8 cellular contexts compared by ENCODE assay signal in genomic region chr11:59551651-59552521, GRCh38. TPM values are rescaled to one million over a fixed set of nuclear protein-coding genes. Genes with fewer than 3 reads are reported as not detected.
DNase-seq lines count a peak whose midpoint lies in the region; ATAC-seq and TF ChIP-seq lines count a peak whose summit lies in the region.

No MANE protein-coding gene starts in this region.

- intact Hi-C loops in activated CD4-positive, alpha-beta memory T cell treated with anti-CD3 and anti-CD28 coated beads for 36 hours (cut with micrococcal nuclease), result loop anchor here (1.0 to 10.0 kb wide), 4 partner anchors 14 to 1887 kb away; partner anchors contain the start of genes FAM111A, MRPL16 and ZDHHC5

- peak overlapping the region; percentile 52; the same call in 1 of the 2 replicates for H3K4me3 ChIP-seq in MM.1S (ENCODE audit: low read length)
- H3K4me3 ChIP-seq in parathyroid adenoma (ENCODE audit: low read depth, low read length), result peak overlapping the region; percentile 52

- H2AFZ ChIP-seq in MM.1S (ENCODE audit: low read length), result no peak overlapping the region
- peak overlapping the region; percentile 52 for H2AFZ ChIP-seq in parathyroid adenoma

- no peaks in the 10 kb centered on the region for H3K9me3 ChIP-seq in MM.1S (replicated peaks; ENCODE audit: insufficient read depth, low read length)
- no peaks in the 10 kb centered on the region for H3K9me3 ChIP-seq in parathyroid adenoma (ENCODE audit: control insufficient read depth, low read length)

- no peak for TF ChIP-seq CTCF in MM.1S (IDR thresholded peaks at IDR 0.05; ENCODE audit: low read length)
- no peak for TF ChIP-seq CTCF in parathyroid adenoma (IDR thresholded peaks at IDR 0.05)

- H3K79me2 ChIP-seq in MM.1S (ENCODE audit: low read length) (no peaks in the 10 kb centered on the region), parathyroid adenoma (no peaks in the 10 kb centered on the region)

- H3K9me2 ChIP-seq in MM.1S (replicated peaks; ENCODE audit: insufficient read depth, low read length), result no peaks in the 10 kb centered on the region

- no peak overlapping the region for H3K27ac ChIP-seq in MM.1S (ENCODE audit: low read length)
- peak overlapping the region; percentile 79 for H3K27ac ChIP-seq in parathyroid adenoma

- peaks cover 16% of the 10 kb centered on the region for H3K27me3 ChIP-seq in MM.1S (replicated peaks; ENCODE audit: insufficient read depth, low read length)
- H3K27me3 ChIP-seq in parathyroid adenoma (ENCODE audit: control insufficient read depth, insufficient read depth, low read length), result no peaks in the 10 kb centered on the region

- no peak overlapping the region for H3K9ac ChIP-seq in MM.1S (ENCODE audit: low read length)
- H3K9ac ChIP-seq in parathyroid adenoma, result no peak overlapping the region

- peaks cover 46% of the 10 kb centered on the region for H3F3A ChIP-seq in MM.1S (ENCODE audit: insufficient read depth, low read length)

- peaks cover 3% of the 10 kb centered on the region for H3K9me3 Mint-ChIP-seq in activated CD4-positive, alpha-beta memory T cell treated with anti-CD3 and anti-CD28 coated beads for 36 hours

- DNase-seq in EH (ENCODE audit: low read depth) (peak; percentile 79), MM.1S (no peak), foreskin melanocyte (peak; percentile 79)
- DNase-seq in activated CD4-positive, alpha-beta memory T cell treated with anti-CD3 and anti-CD28 coated beads for 36 hours, result no peak

- POLR2A ChIA-PET in activated CD4-positive, alpha-beta memory T cell treated with anti-CD3 and anti-CD28 coated beads for 36 hours (lab: Charles Lee), result no interaction called here

- H3K27me3 Mint-ChIP-seq in activated CD4-positive, alpha-beta memory T cell treated with anti-CD3 and anti-CD28 coated beads for 36 hours, result peaks cover 7% of the 10 kb centered on the region

- peaks cover 16% of the 10 kb centered on the region for H3K4me1 ChIP-seq in MM.1S (ENCODE audit: low read length)
- H3K4me1 ChIP-seq in parathyroid adenoma, result no peaks in the 10 kb centered on the region

- no peaks in the 10 kb centered on the region for H4K20me1 ChIP-seq in MM.1S (ENCODE audit: insufficient read depth, low read length)

- peaks cover 44% of the 10 kb centered on the region for H3K4me1 Mint-ChIP-seq in activated CD4-positive, alpha-beta memory T cell treated with anti-CD3 and anti-CD28 coated beads for 36 hours (ENCODE audit: low read depth)

- CTCF ChIA-PET in activated CD4-positive, alpha-beta memory T cell treated with anti-CD3 and anti-CD28 coated beads for 36 hours (lab: Charles Lee), result interaction anchor here (0.6 to 2.4 kb wide), 2 partner anchors 9 to 129 kb away, joined by 4 to 12 read pairs; no protein-coding TSS in a partner anchor

- H3K36me3 ChIP-seq in MM.1S (replicated peaks; ENCODE audit: insufficient read depth, low read length), result no peaks in the 10 kb centered on the region
- H3K36me3 ChIP-seq in parathyroid adenoma (ENCODE audit: control insufficient read depth, insufficient read depth, low read length), result no peaks in the 10 kb centered on the region

- H3K27ac Mint-ChIP-seq in activated CD4-positive, alpha-beta memory T cell treated with anti-CD3 and anti-CD28 coated beads for 36 hours, result peak overlapping the region; percentile 97

- peak overlapping the region; percentile 85 for H3K4me3 Mint-ChIP-seq in activated CD4-positive, alpha-beta memory T cell treated with anti-CD3 and anti-CD28 coated beads for 36 hours

- H3K4me2 ChIP-seq in MM.1S (ENCODE audit: low read depth, low read length) (peak overlapping the region; percentile 52), parathyroid adenoma (ENCODE audit: low read length) (peak overlapping the region; percentile 61)

- H3K36me3 Mint-ChIP-seq in activated CD4-positive, alpha-beta memory T cell treated with anti-CD3 and anti-CD28 coated beads for 36 hours, result peaks cover 12% of the 10 kb centered on the region

- ATAC-seq in HG03280 (IDR thresholded peaks at IDR 0.05; ENCODE audit: unreplicated experiment) (no peak), GM19397 (IDR thresholded peaks at IDR 0.05; ENCODE audit: unreplicated experiment) (no peak), HG03097 (IDR thresholded peaks at IDR 0.05; ENCODE audit: low FRiP score, unreplicated experiment) (no peak)

RNA-seq across cellular contexts. Expression of gene OR4D9, which starts 40.5 kb away (rescaled TPM):
- total RNA-seq in activated CD4-positive, alpha-beta memory T cell treated with anti-CD3 and anti-CD28 coated beads for 36 hours, result not detected

RNA-seq across cellular contexts. Expression of gene OR4D11, which starts 48.5 kb away (rescaled TPM):
- not detected for total RNA-seq in activated CD4-positive, alpha-beta memory T cell treated with anti-CD3 and anti-CD28 coated beads for 36 hours

Comparison
In these comparisons a context has a peak if more than half of its experiments do, and no peak if none do; other contexts are left out.
1. DNase-seq: peak in EH (single experiment) and foreskin melanocyte (single experiment); none in MM.1S (single experiment) and activated CD4-positive, alpha-beta memory T cell treated with anti-CD3 and anti-CD28 coated beads for 36 hours (single experiment).